In genomic region chr15:32683906-32684584, GRCh38 we compare ENCODE assay signal across 9 cellular contexts. TPM values are rescaled to one million over a fixed set of nuclear protein-coding genes. Genes with fewer than 3 reads are reported as not detected.
A peak's percentile ranks its signal among the peaks of the same experiment; 100 is the strongest.
DNase-seq lines count a peak whose midpoint lies in the region; ATAC-seq, FAIRE-seq and TF ChIP-seq lines count a peak whose summit lies in the region.
"Had no signal": no experiment of that assay in that cellular context is flagged by ENCODE, and none has a peak within 500 bp of the region (broad histone marks: within the 10 kb centered on the region; RNA-seq: fewer than 3 reads in every experiment).

No MANE protein-coding gene starts in this region.

- 91% methylated on average over 8 of the region's 8 CpGs; no CpG with 5 or more reads in 1 of the 2 experiments for WGBS in H1 (ENCODE audit: extremely low coverage in 1 of 2, insufficient coverage in 1 of 2, insufficient read length in 1 of 2, insufficient replicate concordance in 2 of 2, low coverage in 1 of 2, low lambda C conversion rate in 2 of 2, missing lambda C conversion rate in 1 of 2), 2 experiments

- H3K79me2 ChIP-seq in H1 (ENCODE audit: control insufficient read depth in 1 of 2, insufficient read depth in 2 of 2, low read length in 2 of 2) = no peaks in the 10 kb centered on the region

- H2BK15ac ChIP-seq in H1 (ENCODE audit: low read length) = no peak overlapping the region

- no peak for TF ChIP-seq EP300 in H1 (IDR thresholded peaks at IDR 0.05; ENCODE audit: borderline replicate concordance in 1 of 2, low read depth in 2 of 2, low read length in 2 of 2)

- TF ChIP-seq POLR2A in H1 (IDR thresholded peaks at IDR 0.05; ENCODE audit: control extremely low read depth in 1 of 2, low read depth in 2 of 2, low read length in 2 of 2) = no peak

- POLR2A ChIA-PET in H1 (lab: Charles Lee; ENCODE audit: partially characterized antibody) = interaction anchor here (1.0 kb wide), 1 partner anchor 9 kb away, joined by 4 read pairs; no protein-coding TSS in a partner anchor

- FAIRE-seq in H1 (lab: Jason Lieb, UNC) = no peak

- DNase-seq in GM12865 (ENCODE audit: low read depth) = peak; percentile 21
- DNase-seq in OCI-M1 (lab: John Stamatoyannopoulos, UW) = peak; percentile 55
- no peak for DNase-seq in H1 (ENCODE audit: low read depth in 1 of 2, low spot score in 2 of 2)
- peak; percentile 94 for DNase-seq in skeletal muscle cell (ENCODE audit: low read depth)
- no peak for DNase-seq in central memory CD4-positive, alpha-beta T cell
- DNase-seq in colonic mucosa = no peak
- DNase-seq: activated CD8-positive, alpha-beta memory T cell treated with anti-CD3 and anti-CD28 coated beads, Interleukin-2, amount 50 U/mL, for 48 hours had no signal

- H3K14ac ChIP-seq in H1 (ENCODE audit: insufficient read length) = no peak overlapping the region

- TF ChIP-seq RAD21 in H1 (IDR thresholded peaks at IDR 0.05 in 1 of 2, conservative IDR thresholded peaks at IDR 0.05 in 1 of 2; ENCODE audit: low read depth in 2 of 2, low read length in 2 of 2) = no peak

- H2BK120ac ChIP-seq in H1 (replicated peaks; ENCODE audit: low read depth, low read length) = no peak overlapping the region

- H3K4me3 ChIP-seq in GM12865 (ENCODE audit: low read depth, low read length) (no peak overlapping the region), H1 (ENCODE audit: extremely low read depth in 1 of 4, insufficient read depth in 2 of 4, low read depth in 3 of 4, low read length in 4 of 4) (no peak overlapping the region), skeletal muscle cell (ENCODE audit: low read depth, low read length) (no peak overlapping the region), colonic mucosa (no peak overlapping the region)

- no peak overlapping the region for H3K23ac ChIP-seq in H1 (ENCODE audit: insufficient read length)

- H3K36me3 ChIP-seq in H1 (ENCODE audit: control insufficient read depth in 2 of 4, insufficient read depth in 4 of 4, low read length in 3 of 4) (no peaks in the 10 kb centered on the region), colonic mucosa (no peaks in the 10 kb centered on the region)

- no peak for TF ChIP-seq CTCF in GM12865 (IDR thresholded peaks at IDR 0.05; ENCODE audit: insufficient read depth, low read depth, low read length, missing control alignments)
- no peak for TF ChIP-seq CTCF in H1 (IDR thresholded peaks at IDR 0.05; ENCODE audit: control extremely low read depth in 1 of 3, insufficient read depth in 1 of 3, low read depth in 1 of 3, low read length in 3 of 3)
- TF ChIP-seq CTCF in colonic mucosa (IDR thresholded peaks at IDR 0.05) = no peak

- no peaks in the 10 kb centered on the region for H3K79me1 ChIP-seq in H1 (ENCODE audit: low read depth, low read length)

- no peaks in the 10 kb centered on the region for H3K23me2 ChIP-seq in H1 (ENCODE audit: low read depth, low read length)

- no peaks in the 10 kb centered on the region for H4K20me1 ChIP-seq in H1 (replicated peaks in 1 of 2; ENCODE audit: control insufficient read depth in 1 of 2, insufficient read depth in 2 of 2, low read length in 2 of 2)

- H2BK12ac ChIP-seq in H1 (ENCODE audit: low read depth, low read length) = no peak overlapping the region

- no peak overlapping the region for H3K4me2 ChIP-seq in H1 (ENCODE audit: insufficient read depth in 1 of 2, low read depth in 2 of 2, low read length in 2 of 2)

- no peaks in the 10 kb centered on the region for H3K27me3 ChIP-seq in H1 (replicated peaks in 1 of 4; ENCODE audit: control insufficient read depth in 3 of 4, extremely low read depth in 1 of 4, insufficient read depth in 3 of 4, low read length in 3 of 4)
- H3K27me3 ChIP-seq in colonic mucosa = no peaks in the 10 kb centered on the region

- intact Hi-C loops in colonic mucosa (cut with DNase I) = no loop called here

- no peak overlapping the region for H4K91ac ChIP-seq in H1 (replicated peaks; ENCODE audit: insufficient read length, low read length)

- no peak overlapping the region for H4K5ac ChIP-seq in H1 (ENCODE audit: insufficient read length, low read depth, low read length)

- H2AFZ ChIP-seq in H1 (ENCODE audit: low read length) = no peak overlapping the region

- CTCF ChIA-PET in H1 (lab: Charles Lee; ENCODE audit: partially characterized antibody) = interaction anchor here (1.3 to 2.0 kb wide), 3 partner anchors 8 to 30 kb away, joined by 3 to 6 read pairs (median 5); no protein-coding TSS in a partner anchor

- no peak overlapping the region for H2BK20ac ChIP-seq in H1 (ENCODE audit: low read length)

- no peak overlapping the region for H2BK5ac ChIP-seq in H1 (ENCODE audit: low read depth, low read length)

- no peaks in the 10 kb centered on the region for H3K9me3 ChIP-seq in H1 (ENCODE audit: insufficient read depth in 2 of 2, low read depth in 1 of 2, low read length in 1 of 2)
- no peaks in the 10 kb centered on the region for H3K9me3 ChIP-seq in colonic mucosa

- peak overlapping the region; percentile 19 for H3K4ac ChIP-seq in H1 (replicated peaks; ENCODE audit: insufficient read length, low read depth, low read length)

- H4K8ac ChIP-seq in H1 (ENCODE audit: extremely low read depth, insufficient read depth, low read length) = no peak overlapping the region

- H3K4me1 ChIP-seq in H1 (replicated peaks in 1 of 4; ENCODE audit: control insufficient read depth in 3 of 4, insufficient read depth in 4 of 4, low read length in 3 of 4) (no peaks in the 10 kb centered on the region; a peak in 1 of 7 replicates), colonic mucosa (no peaks in the 10 kb centered on the region)

- no peak for ATAC-seq in GM21360 (IDR thresholded peaks at IDR 0.05; ENCODE audit: unreplicated experiment)
- ATAC-seq in HG03442 (IDR thresholded peaks at IDR 0.05; ENCODE audit: unreplicated experiment) = no peak

- no peak overlapping the region for H3K27ac ChIP-seq in H1 (ENCODE audit: low read depth, low read length)
- H3K27ac ChIP-seq in colonic mucosa = no peak overlapping the region

- no peak overlapping the region for H3K9ac ChIP-seq in H1 (replicated peaks in 1 of 4; ENCODE audit: extremely low read depth in 1 of 4, low read depth in 3 of 4, low read length in 3 of 4)
- no peak overlapping the region for H3K9ac ChIP-seq in colonic mucosa (ENCODE audit: low read depth in 2 of 2, low read length in 2 of 2)

- no peak overlapping the region for H2AK5ac ChIP-seq in H1 (ENCODE audit: low read depth, low read length)

- no peak overlapping the region for H3K56ac ChIP-seq in H1 (replicated peaks; ENCODE audit: insufficient read length, low read depth, low read length)

- H3K18ac ChIP-seq in H1 (ENCODE audit: extremely low read depth, low read length) = no peak overlapping the region

RNA-seq across cellular contexts. Expression of gene GREM1, which starts 33.8 kb away (rescaled TPM):
- 0.57 and 1.1 TPM in 2 replicates for total RNA-seq in H1 (2021; fragmentation: NEBNext Ultra II Directional; extraction: Animal tissue kit (Norgen Biotek cat#: 25700))
- 0.12 and 0.33 TPM in 2 replicates for polyA plus RNA-seq in H1 (2011; rRNA removed)
- polyA plus RNA-seq in H1 (2011; cell fraction: cytosol; rRNA removed) = 0.21 TPM
- 1.4 TPM for polyA plus RNA-seq in H1 (2011; cell fraction: nucleus; rRNA removed)
- polyA plus RNA-seq in H1 (2012, experiment 1 of 2) = 0.31 to 1.3 TPM (median 0.62 TPM) in 4 replicates
- 0.07 TPM for polyA plus RNA-seq in H1 (2012, experiment 2 of 2)
- polyA plus RNA-seq in H1 (2013, experiment 1 of 2) = 0.53 TPM
- polyA plus RNA-seq in H1 (2013, experiment 2 of 2) = 0.92 TPM
- 0.44 and 2.6 TPM in 2 replicates for polyA minus RNA-seq in H1 (2011; rRNA and poly(A)+ RNA removed)
- polyA minus RNA-seq in H1 (2011; cell fraction: cytosol; rRNA and poly(A)+ RNA removed) = 0.07 TPM
- polyA minus RNA-seq in H1 (2011; cell fraction: nucleus; rRNA and poly(A)+ RNA removed) = 0.50 TPM
- 10 to 100 TPM; 18.9 to 39.3 TPM for total RNA-seq in colonic mucosa

RNA-seq across cellular contexts. Expression of gene SCG5, which starts 42.5 kb away (rescaled TPM):
- 16.9 and 19.9 TPM in 2 replicates for total RNA-seq in H1 (2021; fragmentation: NEBNext Ultra II Directional; extraction: Animal tissue kit (Norgen Biotek cat#: 25700))
- 11.4 and 18.7 TPM in 2 replicates for polyA plus RNA-seq in H1 (2011; rRNA removed)
- polyA plus RNA-seq in H1 (2011; cell fraction: cytosol; rRNA removed) = 20.3 TPM
- 17.6 TPM for polyA plus RNA-seq in H1 (2011; cell fraction: nucleus; rRNA removed)
- 22.0 to 27.0 TPM (median 26.1 TPM) in 4 replicates for polyA plus RNA-seq in H1 (2012, experiment 1 of 2)
- 10.4 TPM for polyA plus RNA-seq in H1 (2012, experiment 2 of 2)
- polyA plus RNA-seq in H1 (2013, experiment 1 of 2) = 18.7 TPM
- 22.5 TPM for polyA plus RNA-seq in H1 (2013, experiment 2 of 2)
- 17.3 and 23.7 TPM in 2 replicates for polyA minus RNA-seq in H1 (2011; rRNA and poly(A)+ RNA removed)
- 8.5 TPM for polyA minus RNA-seq in H1 (2011; cell fraction: cytosol; rRNA and poly(A)+ RNA removed)
- polyA minus RNA-seq in H1 (2011; cell fraction: nucleus; rRNA and poly(A)+ RNA removed) = 13.5 TPM
- total RNA-seq in colonic mucosa = 1 to 10 TPM; 4.1 to 9.6 TPM

Comparison
In these comparisons a context has a peak if more than half of its experiments do, and no peak if none do; other contexts are left out.
1. DNase-seq: peak in GM12865 (single experiment), OCI-M1 (single experiment) and skeletal muscle cell (single experiment); none in H1 (0 of 2), central memory CD4-positive, alpha-beta T cell (single experiment) and colonic mucosa (single experiment).